In genomic region chr11:64629796-64630562, GRCh38 we compare ENCODE assay signal across 15 cellular contexts. TPM values are rescaled to one million over a fixed set of nuclear protein-coding genes. Genes with fewer than 3 reads are reported as not detected.
DNase-seq lines count a peak whose midpoint lies in the region; ATAC-seq and TF ChIP-seq lines count a peak whose summit lies in the region.
"Had no signal": no experiment of that assay in that cellular context is flagged by ENCODE, and none has a peak within 500 bp of the region (broad histone marks: within the 10 kb centered on the region; RNA-seq: fewer than 3 reads in every experiment).

No MANE protein-coding gene starts in this region.

- WGBS in GM23248 (ENCODE audit: low coverage in 1 of 2, low lambda C conversion rate in 2 of 2, missing lambda C conversion rate in 2 of 2), 2 experiments = 14 to 18% methylated on average over 54 to 56 of the region's 56 CpGs
- 47 to 62% (median 57%) methylated on average over 50 to 56 of the region's 56 CpGs for WGBS in psoas muscle, 3 donors

- no peaks in the 10 kb centered on the region for H3K4me1 ChIP-seq in GM23248 (ENCODE audit: insufficient read depth)
- peaks cover 14% of the 10 kb centered on the region for H3K4me1 ChIP-seq in OCI-LY3 (ENCODE audit: low read length)
- no peaks in the 10 kb centered on the region for H3K4me1 ChIP-seq in psoas muscle

- no peak overlapping the region for H3K27ac ChIP-seq in GM23248
- H3K27ac ChIP-seq in OCI-LY3 (ENCODE audit: low read length) = no peak overlapping the region
- no peak overlapping the region for H3K27ac ChIP-seq in psoas muscle

- H3K4me3 ChIP-seq in GM23248 (no peak overlapping the region), OCI-LY3 (ENCODE audit: low read length) (no peak overlapping the region), fibroblast of the aortic adventitia (ENCODE audit: low read depth, low read length) (no peak overlapping the region), psoas muscle (no peak overlapping the region)

- H3F3A ChIP-seq in GM23248 (ENCODE audit: insufficient read depth) = no peaks in the 10 kb centered on the region

- in situ Hi-C loops in GM23248 (cut with MboI) = no loop called here

- H3K9me3 ChIP-seq in GM23248 (ENCODE audit: low read depth) (no peaks in the 10 kb centered on the region), OCI-LY3 (ENCODE audit: insufficient read depth, low read length) (no peaks in the 10 kb centered on the region), psoas muscle (no peaks in the 10 kb centered on the region)

- no peak overlapping the region for H3K9ac ChIP-seq in GM23248
- no peak overlapping the region for H3K9ac ChIP-seq in OCI-LY3 (ENCODE audit: low read length)

- H3K36me3 ChIP-seq in GM23248 (ENCODE audit: low read depth) (no peaks in the 10 kb centered on the region), OCI-LY3 (replicated peaks; ENCODE audit: low read depth, low read length) (no peaks in the 10 kb centered on the region), psoas muscle (ENCODE audit: insufficient read depth in 1 of 2, low read depth in 1 of 2) (no peaks in the 10 kb centered on the region)

- no peaks in the 10 kb centered on the region for H3K79me2 ChIP-seq in GM23248 (ENCODE audit: insufficient read depth)
- no peaks in the 10 kb centered on the region for H3K79me2 ChIP-seq in OCI-LY3 (ENCODE audit: low read length)

- DNase-seq in GM23248 = peak; percentile 35
- DNase-seq in fibroblast of the aortic adventitia (ENCODE audit: low read depth) = no peak
- no peak for DNase-seq in psoas muscle
- DNase-seq in activated effector memory CD4-positive, alpha-beta T cell treated with Interleukin-2 at 50 U/mL for 16 hours = no peak
- DNase-seq in HPDE6-E6E7 (ENCODE audit: extremely low spot score) = no peak
- DNase-seq: activated CD4-positive, CD25-positive, alpha-beta regulatory T cell treated with anti-CD3 and anti-CD28 coated beads, Interleukin-2, amount 50 U/mL, for 72 hours; activated T-cell treated with anti-CD3 and anti-CD28 coated beads for 4 hours; DND-41; NCI-H2081 treated with DMSO at 0.1 percent for 48 hours; stimulated activated CD4-positive, alpha-beta T cell treated with anti-CD3 and anti-CD28 coated beads, Interleukin-2, amount 100 ng/mL, for 48 hours had no signal

- H3K27me3 ChIP-seq in GM23248 (replicated peaks; ENCODE audit: insufficient read depth) (peaks cover 4% of the 10 kb centered on the region; the same call in 1 of the 2 replicates), OCI-LY3 (ENCODE audit: low read depth, low read length) (no peaks in the 10 kb centered on the region), psoas muscle (ENCODE audit: insufficient read depth in 3 of 3, low read length in 2 of 3) (peaks cover 0 to 3% (median 0%) of the 10 kb centered on the region in 3 donors)

- no peaks in the 10 kb centered on the region for H3K9me2 ChIP-seq in GM23248 (ENCODE audit: insufficient read depth)

- H4K20me1 ChIP-seq in GM23248 (ENCODE audit: insufficient read depth) (no peaks in the 10 kb centered on the region), OCI-LY3 (ENCODE audit: insufficient read depth, low read length) (no peaks in the 10 kb centered on the region)

- no peak overlapping the region for H3K4me2 ChIP-seq in GM23248 (ENCODE audit: unreplicated experiment)
- H3K4me2 ChIP-seq in OCI-LY3 (ENCODE audit: low read length) = no peak overlapping the region

- ATAC-seq in psoas muscle = peak in 3 of 4 donors; percentile 33 to 53 (median 42)
- ATAC-seq in HG03039 (IDR thresholded peaks at IDR 0.05; ENCODE audit: unreplicated experiment) = no peak
- no peak for ATAC-seq in HG02759 (IDR thresholded peaks at IDR 0.05; ENCODE audit: unreplicated experiment)

- no peak overlapping the region for H2AFZ ChIP-seq in GM23248
- no peak overlapping the region for H2AFZ ChIP-seq in OCI-LY3 (ENCODE audit: low read depth, low read length)

- TF ChIP-seq CTCF in OCI-LY3 (IDR thresholded peaks at IDR 0.05; ENCODE audit: low read depth, low read length) (peak; percentile 24; the same call in 1 of the 2 replicates), fibroblast of the aortic adventitia (IDR thresholded peaks at IDR 0.05; ENCODE audit: insufficient read depth, low read length) (peak; percentile 4), psoas muscle (IDR thresholded peaks at IDR 0.05) (no peak)

- intact Hi-C loops in psoas muscle (cut with DNase I) = no loop called here

RNA-seq across cellular contexts. Expression of gene SLC22A12, which starts 39.0 kb away (rescaled TPM):
- total RNA-seq in GM23248 (2014; rRNA removed; shearing (Covaris generic)) = not detected in 2 replicates
- polyA plus RNA-seq in GM23248 (2016; fragmentation: Nextera tagmentation; extraction: Ambion mirVana) (not detected in 2 replicates), psoas muscle (not detected)
- total RNA-seq in fibroblast of the aortic adventitia (ENCODE audit: low replicate concordance) (not detected in 2 replicates), psoas muscle (not detected)
- total RNA-seq: pulmonary artery endothelial cell; T-helper 1 cell treated with Interleukin-12 subunit alpha and Interleukin-12 subunit beta and Interleukin-4 antibody, amounts not matched to agents 30 ng/mL and 1 ng/mL, for 36 hours had no signal

Comparison
In these comparisons a context has a peak if more than half of its experiments do, and no peak if none do; other contexts are left out.
1. ATAC-seq: peak in psoas muscle (3 of 4); none in HG03039 (single experiment) and HG02759 (single experiment).